9 cellular contexts compared by ENCODE assay signal in genomic region chr6:149140910-149141290, GRCh38.
DNase-seq lines count a peak whose midpoint lies in the region; ATAC-seq and TF ChIP-seq lines count a peak whose summit lies in the region.
"Had no signal": no experiment of that assay in that cellular context is flagged by ENCODE, and none has a peak within 500 bp of the region (broad histone marks: within the 10 kb centered on the region; RNA-seq: fewer than 3 reads in every experiment).

No MANE protein-coding gene starts in this region.

- H3K4me3 ChIP-seq in OCI-LY7 (ENCODE audit: low read depth, low read length, poor library complexity, severe bottlenecking) (no peak overlapping the region), vagina (no peak overlapping the region)

- 0 out of 2 replicates have a peak overlapping the region, but pooled peaks have one; percentile 21 for H2AFZ ChIP-seq in OCI-LY7 (ENCODE audit: low read length)

- peak overlapping the region in 4 of 6 donors; percentile 37 to 78 (median 44) for H3K27ac Mint-ChIP-seq in naive B cell
- H3K27ac Mint-ChIP-seq: dendritic cell treated with granulocyte-macrophage colony-stimulating factor and Interleukin-4, amounts not matched to agents 40 ng/mL and 50 ng/mL, for 4 days had no signal

- H3K27ac ChIP-seq in OCI-LY7 (ENCODE audit: low read depth, low read length, poor library complexity, severe bottlenecking) = no peak overlapping the region
- no peak overlapping the region for H3K27ac ChIP-seq in vagina

- no peaks in the 10 kb centered on the region for H3K27me3 ChIP-seq in vagina

- BruUV-seq in OCI-LY7 (replicated peaks; lab: Mats Ljungman, UMichigan) = no TSS peak

- H3K36me3 ChIP-seq in OCI-LY7 (ENCODE audit: insufficient read depth, low read length) = no peaks in the 10 kb centered on the region
- H3K36me3 ChIP-seq in vagina = no peaks in the 10 kb centered on the region

- intact Hi-C loops in OCI-LY7 (cut with micrococcal nuclease; ENCODE audit: unreplicated experiment) = no loop called here
- intact Hi-C loops in vagina (cut with DNase I) = no loop called here
- intact Hi-C loops in left ventricle myocardium superior (cut with micrococcal nuclease) = no loop called here

- H3K9me3 Mint-ChIP-seq in naive B cell = peaks cover 0 to 12% (median 4%) of the 10 kb centered on the region in 7 donors
- H3K9me3 Mint-ChIP-seq: dendritic cell treated with granulocyte-macrophage colony-stimulating factor and Interleukin-4, amounts not matched to agents 40 ng/mL and 50 ng/mL, for 4 days had no signal

- no peaks in the 10 kb centered on the region for H3K9me2 ChIP-seq in OCI-LY7 (ENCODE audit: insufficient read depth, low read length)

- peaks cover 0 to 4% (median 2%) of the 10 kb centered on the region in 3 donors for H3K27me3 Mint-ChIP-seq in naive B cell
- H3K27me3 Mint-ChIP-seq: dendritic cell treated with granulocyte-macrophage colony-stimulating factor and Interleukin-4, amounts not matched to agents 40 ng/mL and 50 ng/mL, for 4 days had no signal

- CTCF ChIA-PET in OCI-LY7 (lab: Charles Lee; ENCODE audit: unreplicated experiment) = no interaction called here

- H3K4me2 ChIP-seq in OCI-LY7 (ENCODE audit: low read length) = no peak overlapping the region

- TF ChIP-seq CTCF in OCI-LY7 (conservative IDR thresholded peaks at IDR 0.05; ENCODE audit: low read length) (no peak), vagina (IDR thresholded peaks at IDR 0.05) (no peak)

- H3K9me3 ChIP-seq in OCI-LY7 (ENCODE audit: low read length) (no peaks in the 10 kb centered on the region), vagina (no peaks in the 10 kb centered on the region)

- POLR2A ChIA-PET in OCI-LY7 (lab: Charles Lee) = no interaction called here

- peak overlapping the region in 3 of 8 donors; percentile 28 to 75 (median 63) for H3K4me3 Mint-ChIP-seq in naive B cell
- H3K4me3 Mint-ChIP-seq: dendritic cell treated with granulocyte-macrophage colony-stimulating factor and Interleukin-4, amounts not matched to agents 40 ng/mL and 50 ng/mL, for 4 days had no signal

- ATAC-seq in GM18498 (IDR thresholded peaks at IDR 0.05; ENCODE audit: unreplicated experiment) (peak; percentile 43), GM21529 (IDR thresholded peaks at IDR 0.05; ENCODE audit: unreplicated experiment) (peak; percentile 58), naive B cell (ENCODE audit: low read depth in 2 of 2) (peak; percentile 49 to 63), left ventricle myocardium superior (no peak), GM18870 (IDR thresholded peaks at IDR 0.05; ENCODE audit: unreplicated experiment) (no peak)

- peaks cover 0 to 5% of the 10 kb centered on the region in 2 donors for H3K36me3 Mint-ChIP-seq in naive B cell

- no peak for TF ChIP-seq POLR2A in vagina (IDR thresholded peaks at IDR 0.05)

- H3K4me1 ChIP-seq in OCI-LY7 (ENCODE audit: insufficient read depth, low read length, poor library complexity, severe bottlenecking) (no peaks in the 10 kb centered on the region), vagina (no peaks in the 10 kb centered on the region)

- DNase-seq in OCI-LY7 (ENCODE audit: low spot score) (no peak), naive B cell (no peak), vagina (ENCODE audit: extremely low spot score in 2 of 2) (no peak), hippocampal formation (lab: John Stamatoyannopoulos, UW) (no peak), left ventricle myocardium superior (no peak)

- no peaks in the 10 kb centered on the region for H4K20me1 ChIP-seq in OCI-LY7 (ENCODE audit: insufficient read depth, low read length)

- H3K4me1 Mint-ChIP-seq in naive B cell = peaks cover 9 to 16% (median 13%) of the 10 kb centered on the region in 3 donors

- H3K79me2 ChIP-seq in OCI-LY7 (ENCODE audit: insufficient read depth, low read depth, low read length) = no peaks in the 10 kb centered on the region

Comparison
In these comparisons a context has a peak if more than half of its experiments do, and no peak if none do; other contexts are left out.
1. ATAC-seq: peak in GM18498 (single experiment), GM21529 (single experiment) and naive B cell (2 of 2); none in left ventricle myocardium superior (single experiment) and GM18870 (single experiment).